In genomic region chr21:33968998-33969353, GRCh38 we compare ENCODE assay signal across 12 cellular contexts. TPM values are rescaled to one million over a fixed set of nuclear protein-coding genes. Genes with fewer than 3 reads are reported as not detected.
DNase-seq lines count a peak whose midpoint lies in the region; ATAC-seq and TF ChIP-seq lines count a peak whose summit lies in the region.
"Had no signal": no experiment of that assay in that cellular context is flagged by ENCODE, and none has a peak within 500 bp of the region (broad histone marks: within the 10 kb centered on the region; RNA-seq: fewer than 3 reads in every experiment).

No MANE protein-coding gene starts in this region.

- no peaks in the 10 kb centered on the region for H3K27me3 Mint-ChIP-seq in CD4-positive, alpha-beta T cell
- no peaks in the 10 kb centered on the region for H3K27me3 Mint-ChIP-seq in activated CD4-positive, alpha-beta memory T cell treated with anti-CD3 and anti-CD28 coated beads for 36 hours
- H3K27me3 Mint-ChIP-seq in stimulated activated naive CD8-positive, alpha-beta T cell treated with anti-CD3 and anti-CD28 coated beads, Interleukin-15, amount 100 ng/mL, for 72 hours: no peaks in the 10 kb centered on the region
- H3K27me3 Mint-ChIP-seq: stimulated activated memory B cell treated with anti-CD40 and anti-IgM and Interleukin-4, amounts not matched to agents 10 μg/mL and 1 μg/mL and 100 μg/mL, for 72 hours had no signal

- ATAC-seq in CD4-positive, alpha-beta T cell (ENCODE audit: poor library complexity): no peak
- peak; percentile 30 for ATAC-seq in Right ventricle myocardium superior (ENCODE audit: poor library complexity)
- ATAC-seq in sciatic nerve: peak; percentile 61
- no peak for ATAC-seq in GM21737 (IDR thresholded peaks at IDR 0.05; ENCODE audit: unreplicated experiment)
- no peak for ATAC-seq in stimulated activated naive CD8-positive, alpha-beta T cell treated with anti-CD3 and anti-CD28 coated beads, Interleukin-15, amount 100 ng/mL, for 72 hours
- no peak for ATAC-seq in HG03139 (IDR thresholded peaks at IDR 0.05; ENCODE audit: unreplicated experiment)

- intact Hi-C loops in CD4-positive, alpha-beta T cell (cut with DNase I, micrococcal nuclease): no loop called here
- intact Hi-C loops in Right ventricle myocardium superior (cut with DNase I): no loop called here
- intact Hi-C loops in sciatic nerve (cut with DNase I): no loop called here
- intact Hi-C loops in activated CD4-positive, alpha-beta memory T cell treated with anti-CD3 and anti-CD28 coated beads for 36 hours (cut with micrococcal nuclease): no loop called here

- H3K27ac ChIP-seq in CD4-positive, alpha-beta T cell (ENCODE audit: low read depth, low read length): no peak overlapping the region
- H3K27ac ChIP-seq in SK-N-MC: peak overlapping the region; percentile 93

- peaks cover 17% of the 10 kb centered on the region for H3K4me1 Mint-ChIP-seq in CD4-positive, alpha-beta T cell (ENCODE audit: low read depth)
- peaks cover 33% of the 10 kb centered on the region for H3K4me1 Mint-ChIP-seq in activated CD4-positive, alpha-beta memory T cell treated with anti-CD3 and anti-CD28 coated beads for 36 hours (ENCODE audit: low read depth)
- H3K4me1 Mint-ChIP-seq in stimulated activated naive CD8-positive, alpha-beta T cell treated with anti-CD3 and anti-CD28 coated beads, Interleukin-15, amount 100 ng/mL, for 72 hours: peaks cover 31% of the 10 kb centered on the region
- H3K4me1 Mint-ChIP-seq: stimulated activated memory B cell treated with anti-CD40 and anti-IgM and Interleukin-4, amounts not matched to agents 10 μg/mL and 1 μg/mL and 100 μg/mL, for 72 hours had no signal

- TF ChIP-seq CTCF in CD4-positive, alpha-beta T cell (IDR thresholded peaks at IDR 0.05): no peak

- no peak for DNase-seq in CD4-positive, alpha-beta T cell
- DNase-seq in SK-N-MC (ENCODE audit: low read depth, low spot score) (peak; percentile 18), Right ventricle myocardium superior (no peak), sciatic nerve (ENCODE audit: low spot score) (no peak)
- no peak for DNase-seq in activated CD4-positive, alpha-beta memory T cell treated with anti-CD3 and anti-CD28 coated beads for 36 hours
- no peak for DNase-seq in stimulated activated naive CD8-positive, alpha-beta T cell treated with anti-CD3 and anti-CD28 coated beads, Interleukin-15, amount 100 ng/mL, for 72 hours
- DNase-seq: activated CD4-positive, alpha-beta T cell treated with anti-CD3 and anti-CD28 coated beads, Interleukin-2, amount 50 U/mL, for 1 hour; C1 segment of cervical spinal cord; stimulated activated CD4-positive, alpha-beta T cell treated with anti-CD3 and anti-CD28 coated beads, Interleukin-2, amount 100 ng/mL, for 24 hours had no signal

- peaks cover 55% of the 10 kb centered on the region for H3K36me3 Mint-ChIP-seq in CD4-positive, alpha-beta T cell (ENCODE audit: low read depth)
- peaks cover 15% of the 10 kb centered on the region for H3K36me3 Mint-ChIP-seq in activated CD4-positive, alpha-beta memory T cell treated with anti-CD3 and anti-CD28 coated beads for 36 hours
- H3K36me3 Mint-ChIP-seq: stimulated activated memory B cell treated with anti-CD40 and anti-IgM and Interleukin-4, amounts not matched to agents 10 μg/mL and 1 μg/mL and 100 μg/mL, for 72 hours had no signal

- H3K27me3 ChIP-seq in CD4-positive, alpha-beta T cell (ENCODE audit: control insufficient read depth, insufficient read depth, low read length): no peaks in the 10 kb centered on the region

- POLR2A ChIA-PET in CD4-positive, alpha-beta T cell (lab: Charles Lee): interaction anchor here (1.3 kb wide), 1 partner anchor 21 kb away, joined by 7 read pairs; no protein-coding TSS in a partner anchor
- POLR2A ChIA-PET in activated CD4-positive, alpha-beta memory T cell treated with anti-CD3 and anti-CD28 coated beads for 36 hours (lab: Charles Lee): no interaction called here

- no peaks in the 10 kb centered on the region for H3K36me3 ChIP-seq in SK-N-MC (ENCODE audit: insufficient read depth, low read length)

- CTCF ChIA-PET in CD4-positive, alpha-beta T cell (lab: Charles Lee): interaction anchor here (0.9 to 2.2 kb wide), 2 partner anchors 45 to 47 kb away, joined by 4 to 6 read pairs; no protein-coding TSS in a partner anchor
- CTCF ChIA-PET in activated CD4-positive, alpha-beta memory T cell treated with anti-CD3 and anti-CD28 coated beads for 36 hours (lab: Charles Lee): interaction anchor here (0.7 to 5.0 kb wide), 6 partner anchors 10 to 247 kb away, joined by 3 to 22 read pairs (median 5); no protein-coding TSS in a partner anchor

- H3K9me3 Mint-ChIP-seq in CD4-positive, alpha-beta T cell: no peaks in the 10 kb centered on the region
- H3K9me3 Mint-ChIP-seq in activated CD4-positive, alpha-beta memory T cell treated with anti-CD3 and anti-CD28 coated beads for 36 hours: no peaks in the 10 kb centered on the region
- H3K9me3 Mint-ChIP-seq in stimulated activated naive CD8-positive, alpha-beta T cell treated with anti-CD3 and anti-CD28 coated beads, Interleukin-15, amount 100 ng/mL, for 72 hours: no peaks in the 10 kb centered on the region
- H3K9me3 Mint-ChIP-seq: stimulated activated memory B cell treated with anti-CD40 and anti-IgM and Interleukin-4, amounts not matched to agents 10 μg/mL and 1 μg/mL and 100 μg/mL, for 72 hours had no signal

- H3K9ac ChIP-seq in SK-N-MC (ENCODE audit: insufficient read length): peak overlapping the region; percentile 13

- peak overlapping the region; percentile 47 for H3K27ac Mint-ChIP-seq in CD4-positive, alpha-beta T cell
- no peak overlapping the region for H3K27ac Mint-ChIP-seq in activated CD4-positive, alpha-beta memory T cell treated with anti-CD3 and anti-CD28 coated beads for 36 hours
- no peak overlapping the region for H3K27ac Mint-ChIP-seq in stimulated activated naive CD8-positive, alpha-beta T cell treated with anti-CD3 and anti-CD28 coated beads, Interleukin-15, amount 100 ng/mL, for 72 hours
- H3K27ac Mint-ChIP-seq: stimulated activated memory B cell treated with anti-CD40 and anti-IgM and Interleukin-4, amounts not matched to agents 10 μg/mL and 1 μg/mL and 100 μg/mL, for 72 hours had no signal

- peak overlapping the region; percentile 67 for H3K4me3 ChIP-seq in SK-N-MC

- H3K4me3 Mint-ChIP-seq in CD4-positive, alpha-beta T cell: no peak overlapping the region
- no peak overlapping the region for H3K4me3 Mint-ChIP-seq in activated CD4-positive, alpha-beta memory T cell treated with anti-CD3 and anti-CD28 coated beads for 36 hours
- no peak overlapping the region for H3K4me3 Mint-ChIP-seq in stimulated activated naive CD8-positive, alpha-beta T cell treated with anti-CD3 and anti-CD28 coated beads, Interleukin-15, amount 100 ng/mL, for 72 hours
- H3K4me3 Mint-ChIP-seq: stimulated activated memory B cell treated with anti-CD40 and anti-IgM and Interleukin-4, amounts not matched to agents 10 μg/mL and 1 μg/mL and 100 μg/mL, for 72 hours had no signal

- H3K9me3 ChIP-seq in CD4-positive, alpha-beta T cell (ENCODE audit: control insufficient read depth, low read length): no peaks in the 10 kb centered on the region
- H3K9me3 ChIP-seq in SK-N-MC (ENCODE audit: low read depth, low read length): no peaks in the 10 kb centered on the region

RNA-seq across cellular contexts. Expression of gene ATP5PO, which starts 53.4 kb away (rescaled TPM):
- 100 to 1,000 TPM; 143 to 149 TPM for total RNA-seq in CD4-positive, alpha-beta T cell
- 835 TPM for total RNA-seq in Right ventricle myocardium superior
- total RNA-seq in sciatic nerve: 112 TPM
- 100 to 1,000 TPM; 208 to 210 TPM for total RNA-seq in activated CD4-positive, alpha-beta memory T cell treated with anti-CD3 and anti-CD28 coated beads for 36 hours

Comparison
In these comparisons a context has a peak if more than half of its experiments do, and no peak if none do; other contexts are left out.
1. ATAC-seq: peak in Right ventricle myocardium superior (single experiment) and sciatic nerve (single experiment); none in CD4-positive, alpha-beta T cell (single experiment), GM21737 (single experiment), stimulated activated naive CD8-positive, alpha-beta T cell treated with anti-CD3 and anti-CD28 coated beads, Interleukin-15, amount 100 ng/mL, for 72 hours (single experiment) and HG03139 (single experiment).